ENCODE assay signal across 9 cellular contexts in genomic region chr7:128135275-128136214, GRCh38.
DNase-seq lines count a peak whose midpoint lies in the region; ATAC-seq, FAIRE-seq and TF ChIP-seq lines count a peak whose summit lies in the region.
"Had no signal": no experiment of that assay in that cellular context is flagged by ENCODE, and none has a peak within 500 bp of the region (broad histone marks: within the 10 kb centered on the region; RNA-seq: fewer than 3 reads in every experiment).

No MANE protein-coding gene starts in this region.

- peak overlapping the region; percentile 67 for H3K4me3 ChIP-seq in CD8-positive, alpha-beta memory T cell (ENCODE audit: low read length)
- H3K4me3 ChIP-seq in pancreas (peak overlapping the region; percentile 21 to 65 (median 42)), transverse colon (peak overlapping the region; percentile 35 to 67 (median 45))

- FAIRE-seq in pancreas (lab: Jason Lieb, UNC), result no peak
- FAIRE-seq: endometrium had no signal

- no peaks in the 10 kb centered on the region for H3K36me3 ChIP-seq in CD8-positive, alpha-beta memory T cell (ENCODE audit: insufficient read depth, low read length)
- no peaks in the 10 kb centered on the region for H3K36me3 ChIP-seq in pancreas
- H3K36me3 ChIP-seq in transverse colon, result no peaks in the 10 kb centered on the region

- 1 to 2% methylated on average over 59 to 62 of the region's 62 CpGs for WGBS in pancreas, 2 donors
- 0 to 2% methylated on average over 6 to 59 of the region's 62 CpGs for WGBS in transverse colon (ENCODE audit: low coverage in 1 of 2), 2 donors

- peaks cover 0 to 2% (median 0%) of the 10 kb centered on the region in 5 donors for H3K9me3 Mint-ChIP-seq in CD8-positive, alpha-beta memory T cell

- in situ Hi-C loops in transverse colon (cut with MboI; ENCODE audit: low pct_ligation_motif_present in 1 of 4, low pct_unique_long_range_greater_than_20kb in 1 of 4, low sequenced_read_pairs in 3 of 4), result loop anchor here in 1 of 4 donors (10.0 kb wide), 1 partner anchor 69 kb away; no protein-coding TSS in a partner anchor

- ATAC-seq in GM19463 (IDR thresholded peaks at IDR 0.05; ENCODE audit: unreplicated experiment), result peak; percentile 97
- peak; percentile 95 for ATAC-seq in HG03571 (IDR thresholded peaks at IDR 0.05; ENCODE audit: unreplicated experiment)
- ATAC-seq in pancreas, result peak; percentile 96 to 98 (median 97)

- no peak for TF ChIP-seq EP300 in transverse colon (IDR thresholded peaks at IDR 0.05; ENCODE audit: low read depth)

- CTCF ChIA-PET in CD8-positive, alpha-beta memory T cell (lab: Charles Lee), result interaction anchor here (0.6 to 4.6 kb wide), 37 partner anchors 8 to 552 kb away, joined by 3 to 35 read pairs (median 4); no protein-coding TSS in a partner anchor

- TF ChIP-seq POLR2A in transverse colon (IDR thresholded peaks at IDR 0.05), result no peak

- DNase-seq in CD8-positive, alpha-beta memory T cell, result peak; percentile 48 to 72 (median 62)
- DNase-seq in RPMI7951 (ENCODE audit: low read depth) (peak; percentile 50), glomerular visceral epithelial cell (ENCODE audit: extremely low spot score) (peak; percentile 47), pancreas (peak; percentile 23 to 89 (median 58)), transverse colon (peak; percentile 43)
- DNase-seq in activated naive CD4-positive, alpha-beta T cell (lab: John Stamatoyannopoulos, UW), result peak; percentile 30 to 54 (median 44)

- peaks cover 30 to 48% of the 10 kb centered on the region in 2 donors for H3K27me3 Mint-ChIP-seq in CD8-positive, alpha-beta memory T cell

- peaks cover 14% of the 10 kb centered on the region for H3K27me3 ChIP-seq in CD8-positive, alpha-beta memory T cell (ENCODE audit: insufficient read depth, low read length, poor library complexity, severe bottlenecking)
- H3K27me3 ChIP-seq in pancreas, result peaks cover 0 to 4% (median 0%) of the 10 kb centered on the region in 4 donors
- peaks cover 94% of the 10 kb centered on the region for H3K27me3 ChIP-seq in transverse colon

- peak overlapping the region in 3 of 8 donors; percentile 21 to 81 (median 22) for H3K27ac Mint-ChIP-seq in CD8-positive, alpha-beta memory T cell

- H3K4me1 ChIP-seq in CD8-positive, alpha-beta memory T cell (ENCODE audit: insufficient read depth, low read length), result peaks cover 17% of the 10 kb centered on the region
- H3K4me1 ChIP-seq in pancreas, result peaks cover 0 to 6% (median 0%) of the 10 kb centered on the region in 3 donors
- peaks cover 6 to 18% (median 15%) of the 10 kb centered on the region in 4 donors for H3K4me1 ChIP-seq in transverse colon

- no peaks in the 10 kb centered on the region for H3K9me3 ChIP-seq in CD8-positive, alpha-beta memory T cell (ENCODE audit: low read length)
- no peaks in the 10 kb centered on the region for H3K9me3 ChIP-seq in pancreas
- no peaks in the 10 kb centered on the region for H3K9me3 ChIP-seq in transverse colon

- no peak overlapping the region for H3K27ac ChIP-seq in CD8-positive, alpha-beta memory T cell (ENCODE audit: low read depth, low read length)
- H3K27ac ChIP-seq in pancreas, result no peak overlapping the region
- no peak overlapping the region for H3K27ac ChIP-seq in transverse colon

- TF ChIP-seq CTCF in pancreas (IDR thresholded peaks at IDR 0.05) (peak; percentile 78 to 95 (median 88)), transverse colon (IDR thresholded peaks at IDR 0.05) (peak; percentile 42 to 92 (median 86))

- POLR2A ChIA-PET in CD8-positive, alpha-beta memory T cell (lab: Charles Lee), result interaction anchor here (0.6 to 1.4 kb wide), 4 partner anchors 26 to 621 kb away, joined by 3 to 9 read pairs (median 4); partner anchors contain the start of gene ARF5

- peaks cover 11 to 14% (median 11%) of the 10 kb centered on the region in 3 donors for H3K4me1 Mint-ChIP-seq in CD8-positive, alpha-beta memory T cell

- H3K36me3 Mint-ChIP-seq in CD8-positive, alpha-beta memory T cell, result no peaks in the 10 kb centered on the region

- intact Hi-C loops in pancreas (cut with DNase I) (no loop called here), transverse colon (cut with DNase I; ENCODE audit: low total_unique reads) (loop anchor here (5.0 kb wide), 1 partner anchor 72 kb away; no protein-coding TSS in a partner anchor)

- peak overlapping the region; percentile 80 to 91 (median 81) for H3K4me3 Mint-ChIP-seq in CD8-positive, alpha-beta memory T cell
